8 cellular contexts compared by ENCODE assay signal in genomic region chr2:120231564-120231973, GRCh38. TPM values are rescaled to one million over a fixed set of nuclear protein-coding genes. Genes with fewer than 3 reads are reported as not detected.
DNase-seq lines count a peak whose midpoint lies in the region; ATAC-seq and TF ChIP-seq lines count a peak whose summit lies in the region.

No MANE protein-coding gene starts in this region.

- POLR2A ChIA-PET in activated naive CD8-positive, alpha-beta T cell treated with anti-CD3 and anti-CD28 coated beads, Interleukin-2, amount 10 ng/mL, durations not matched to agents 7 days and 5 days (lab: Charles Lee) = interaction anchor here (0.6 to 4.2 kb wide), 15 partner anchors 9 to 472 kb away, joined by 3 to 46 read pairs (median 4); partner anchors contain the start of genes PTPN4, RALB and TMEM185B

- H3K4me1 Mint-ChIP-seq in activated naive CD8-positive, alpha-beta T cell treated with anti-CD3 and anti-CD28 coated beads, Interleukin-2, amount 10 ng/mL, durations not matched to agents 7 days and 5 days = peaks cover 44% of the 10 kb centered on the region

- H3K4me3 Mint-ChIP-seq in activated naive CD8-positive, alpha-beta T cell treated with anti-CD3 and anti-CD28 coated beads, Interleukin-2, amount 10 ng/mL, durations not matched to agents 7 days and 5 days = peak overlapping the region; percentile 99

- no peak overlapping the region for H3K27ac ChIP-seq in WERI-Rb-1

- DNase-seq in activated naive CD8-positive, alpha-beta T cell treated with anti-CD3 and anti-CD28 coated beads, Interleukin-2, amount 10 ng/mL, durations not matched to agents 7 days and 5 days = no peak
- DNase-seq in stimulated activated CD4-positive, alpha-beta T cell treated with anti-CD3 and anti-CD28 coated beads, Interleukin-2, amount 100 ng/mL, for 24 hours = peak; percentile 51 to 58
- DNase-seq in HK-2 (ENCODE audit: unreplicated experiment) (no peak), cerebellar nuclear complex (lab: John Stamatoyannopoulos, UW) (no peak), WERI-Rb-1 (no peak), G401 (ENCODE audit: low spot score) (no peak)

- no peaks in the 10 kb centered on the region for H3K27me3 Mint-ChIP-seq in activated naive CD8-positive, alpha-beta T cell treated with anti-CD3 and anti-CD28 coated beads, Interleukin-2, amount 10 ng/mL, durations not matched to agents 7 days and 5 days

- no peak for TF ChIP-seq CTCF in WERI-Rb-1 (IDR thresholded peaks at IDR 0.05; ENCODE audit: low read depth, low read length)

- H3K36me3 ChIP-seq in WERI-Rb-1 = no peaks in the 10 kb centered on the region

- peak overlapping the region; percentile 99 for H3K27ac Mint-ChIP-seq in activated naive CD8-positive, alpha-beta T cell treated with anti-CD3 and anti-CD28 coated beads, Interleukin-2, amount 10 ng/mL, durations not matched to agents 7 days and 5 days

- ATAC-seq in GM19025 (IDR thresholded peaks at IDR 0.05; ENCODE audit: low read depth, unreplicated experiment) (peak; percentile 6), HG03064 (IDR thresholded peaks at IDR 0.05; ENCODE audit: low read depth, unreplicated experiment) (peak; percentile 21)
- no peak for ATAC-seq in activated naive CD8-positive, alpha-beta T cell treated with anti-CD3 and anti-CD28 coated beads, Interleukin-2, amount 10 ng/mL, durations not matched to agents 7 days and 5 days (ENCODE audit: low read depth)

- H3K4me3 ChIP-seq in WERI-Rb-1 (ENCODE audit: low read depth, low read length) = no peak overlapping the region

- peaks cover 35% of the 10 kb centered on the region for H3K36me3 Mint-ChIP-seq in activated naive CD8-positive, alpha-beta T cell treated with anti-CD3 and anti-CD28 coated beads, Interleukin-2, amount 10 ng/mL, durations not matched to agents 7 days and 5 days

- peaks cover 2% of the 10 kb centered on the region for H3K9me3 Mint-ChIP-seq in activated naive CD8-positive, alpha-beta T cell treated with anti-CD3 and anti-CD28 coated beads, Interleukin-2, amount 10 ng/mL, durations not matched to agents 7 days and 5 days

- H3K27me3 ChIP-seq in WERI-Rb-1 (ENCODE audit: insufficient read depth, low read depth, severe bottlenecking) = no peaks in the 10 kb centered on the region

- no peaks in the 10 kb centered on the region for H3K9me3 ChIP-seq in WERI-Rb-1 (ENCODE audit: severe bottlenecking)

- in situ Hi-C loops in G401 (cut with HindIII; ENCODE audit: low sequenced_read_pairs) = no loop called here

RNA-seq across cellular contexts. Expression of gene TMEM185B, which starts 8.4 kb away (rescaled TPM):
- total RNA-seq in activated naive CD8-positive, alpha-beta T cell treated with anti-CD3 and anti-CD28 coated beads, Interleukin-2, amount 10 ng/mL, durations not matched to agents 7 days and 5 days = 10 to 100 TPM; 23.4 to 26.2 TPM
- 24.2 and 26.1 TPM in 2 replicates for total RNA-seq in G401 (2014; rRNA removed; shearing (Covaris generic))

RNA-seq across cellular contexts. Expression of gene RALB, which starts 21.1 kb away (rescaled TPM):
- 10 to 100 TPM; 45.7 to 50.4 TPM for total RNA-seq in activated naive CD8-positive, alpha-beta T cell treated with anti-CD3 and anti-CD28 coated beads, Interleukin-2, amount 10 ng/mL, durations not matched to agents 7 days and 5 days
- total RNA-seq in G401 (2014; rRNA removed; shearing (Covaris generic)) = 61.3 and 71.8 TPM in 2 replicates

Comparison
In these comparisons a context has a peak if more than half of its experiments do, and no peak if none do; other contexts are left out.
1. DNase-seq: peak in stimulated activated CD4-positive, alpha-beta T cell treated with anti-CD3 and anti-CD28 coated beads, Interleukin-2, amount 100 ng/mL, for 24 hours (2 of 2); none in activated naive CD8-positive, alpha-beta T cell treated with anti-CD3 and anti-CD28 coated beads, Interleukin-2, amount 10 ng/mL, durations not matched to agents 7 days and 5 days (single experiment), HK-2 (single experiment), cerebellar nuclear complex (0 of 2), WERI-Rb-1 (single experiment) and G401 (single experiment).